In the genomic region with DNA sequence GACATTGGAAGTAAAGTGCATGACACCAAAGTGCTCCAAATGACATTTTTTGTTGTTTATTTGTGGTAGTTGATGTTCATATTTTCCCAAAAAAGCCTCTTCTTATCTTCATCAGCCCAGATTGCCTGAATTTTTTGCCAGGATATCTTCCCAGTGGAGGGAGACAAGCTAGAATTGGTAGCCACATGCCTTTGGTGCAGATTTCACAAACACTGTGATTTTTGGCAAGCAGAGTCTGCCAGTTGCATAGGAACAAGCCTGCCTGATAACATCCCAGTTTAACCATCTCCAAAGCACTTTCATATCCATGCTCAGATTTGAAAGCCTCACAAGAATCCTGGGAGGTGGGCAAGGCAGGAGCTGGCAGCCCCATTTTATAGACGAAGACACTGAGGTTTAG, we compare ENCODE assay signal across 20 cellular contexts.
"Had no signal": no experiment of that assay in that cellular context is flagged by ENCODE, and none has a peak within 500 bp of the region (broad histone marks: within the 10 kb centered on the region; RNA-seq: fewer than 3 reads in every experiment).

No MANE protein-coding gene starts in this region.

- H3K36me3 Mint-ChIP-seq: immature natural killer cell; naive thymus-derived CD4-positive, alpha-beta T cell; stimulated activated memory B cell treated with anti-CD40 and anti-IgM and Interleukin-4, amounts not matched to agents 10 μg/mL and 1 μg/mL and 100 μg/mL, for 72 hours had no signal

- ATAC-seq: gastroesophageal sphincter; naive thymus-derived CD4-positive, alpha-beta T cell; stimulated activated memory B cell treated with anti-CD40 and anti-IgM and Interleukin-4, amounts not matched to agents 10 μg/mL and 1 μg/mL and 100 μg/mL, for 72 hours had no signal

- DNase-seq: caudate nucleus; effector CD4-positive, alpha-beta T cell; endodermal cell; erythroblast; foreskin fibroblast; glutamatergic neuron; immature natural killer cell; kidney; left cardiac atrium; mammary epithelial cell; naive thymus-derived CD4-positive, alpha-beta T cell; nephron progenitor cell; stimulated activated CD4-positive, alpha-beta T cell treated with anti-CD3 and anti-CD28 coated beads, Interleukin-4, amount 100 ng/mL, for 1 hour; testis; transverse colon had no signal

- H3K4me3 Mint-ChIP-seq: endodermal cell; immature natural killer cell; naive thymus-derived CD4-positive, alpha-beta T cell; nephron progenitor cell; stimulated activated memory B cell treated with anti-CD40 and anti-IgM and Interleukin-4, amounts not matched to agents 10 μg/mL and 1 μg/mL and 100 μg/mL, for 72 hours; stimulated activated naive CD8-positive, alpha-beta T cell treated with anti-CD3 and anti-CD28 coated beads, Interleukin-15, Interleukin-2, amounts not matched to agents 100 ng/mL and 50 ng/mL, for 24 hours had no signal

- H3K9me3 Mint-ChIP-seq: endodermal cell; immature natural killer cell; nephron progenitor cell; stimulated activated memory B cell treated with anti-CD40 and anti-IgM and Interleukin-4, amounts not matched to agents 10 μg/mL and 1 μg/mL and 100 μg/mL, for 72 hours; stimulated activated naive CD8-positive, alpha-beta T cell treated with anti-CD3 and anti-CD28 coated beads, Interleukin-15, Interleukin-2, amounts not matched to agents 100 ng/mL and 50 ng/mL, for 24 hours had no signal

- H3K27ac Mint-ChIP-seq: endodermal cell; immature natural killer cell; naive thymus-derived CD4-positive, alpha-beta T cell; nephron progenitor cell; stimulated activated memory B cell treated with anti-CD40 and anti-IgM and Interleukin-4, amounts not matched to agents 10 μg/mL and 1 μg/mL and 100 μg/mL, for 72 hours; stimulated activated naive CD8-positive, alpha-beta T cell treated with anti-CD3 and anti-CD28 coated beads, Interleukin-15, Interleukin-2, amounts not matched to agents 100 ng/mL and 50 ng/mL, for 24 hours had no signal

- H3K4me3 ChIP-seq: coronary artery, gastroesophageal sphincter, smooth muscle cell, testis, transverse colon had no signal
